In the genomic region with DNA sequence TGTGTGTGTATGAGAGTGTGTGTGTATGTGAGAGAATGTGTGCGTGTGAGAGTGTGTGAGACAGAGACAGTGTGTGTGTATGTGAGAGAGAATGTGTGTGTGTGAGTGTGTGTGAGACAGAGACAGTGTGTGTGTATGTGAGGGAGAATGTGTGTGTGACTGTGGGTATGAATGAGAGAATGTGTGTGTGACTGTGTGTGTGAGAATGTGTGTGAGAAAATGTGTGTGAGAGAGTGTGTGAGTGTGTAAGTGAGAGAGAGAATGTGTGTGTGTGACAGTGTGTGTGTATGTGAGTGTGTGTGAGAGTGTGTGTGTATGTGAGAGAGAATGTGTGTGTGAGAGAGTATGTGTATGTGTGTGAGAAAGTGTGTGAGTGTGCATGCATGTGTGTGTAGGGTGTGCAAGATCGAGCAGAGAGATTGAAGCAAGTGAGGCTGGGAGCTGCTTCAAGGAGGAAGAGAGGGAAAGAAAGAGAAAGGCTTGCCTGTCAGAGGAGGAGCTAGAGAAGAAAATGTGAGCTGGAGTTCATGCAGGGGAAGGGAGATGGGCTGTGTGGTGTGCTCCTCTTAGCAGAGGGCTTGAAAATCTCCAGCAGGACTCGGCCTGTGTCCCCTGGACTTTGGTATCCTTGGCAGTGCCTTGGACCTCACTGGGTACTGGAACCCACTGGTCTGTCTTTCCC, we compare ENCODE assay signal across 1 cellular context.
TF ChIP-seq lines count a peak whose summit lies in the region.

No MANE protein-coding gene starts in this region.

TF ChIP-seq in GM12878, 131 proteins besides CTCF, POLR2A, EP300 and RAD21 (continued from another document):
- no peak for TF ChIP-seq RELB (IDR thresholded peaks at IDR 0.05; ENCODE audit: low read depth)
- no peak for TF ChIP-seq RFX5 (IDR thresholded peaks at IDR 0.05; ENCODE audit: low read depth, low read length)
- TF ChIP-seq, protein P1, sequence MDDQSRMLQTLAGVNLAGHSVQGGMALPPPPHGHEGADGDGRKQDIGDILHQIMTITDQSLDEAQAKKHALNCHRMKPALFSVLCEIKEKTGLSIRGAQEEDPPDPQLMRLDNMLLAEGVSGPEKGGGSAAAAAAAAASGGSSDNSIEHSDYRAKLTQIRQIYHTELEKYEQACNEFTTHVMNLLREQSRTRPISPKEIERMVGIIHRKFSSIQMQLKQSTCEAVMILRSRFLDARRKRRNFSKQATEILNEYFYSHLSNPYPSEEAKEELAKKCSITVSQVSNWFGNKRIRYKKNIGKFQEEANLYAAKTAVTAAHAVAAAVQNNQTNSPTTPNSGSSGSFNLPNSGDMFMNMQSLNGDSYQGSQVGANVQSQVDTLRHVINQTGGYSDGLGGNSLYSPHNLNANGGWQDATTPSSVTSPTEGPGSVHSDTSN (IDR thresholded peaks at IDR 0.05; ENCODE audit: insufficient replicate concordance, low read depth, low read length), result peak; percentile 33
- TF ChIP-seq, protein P2, sequence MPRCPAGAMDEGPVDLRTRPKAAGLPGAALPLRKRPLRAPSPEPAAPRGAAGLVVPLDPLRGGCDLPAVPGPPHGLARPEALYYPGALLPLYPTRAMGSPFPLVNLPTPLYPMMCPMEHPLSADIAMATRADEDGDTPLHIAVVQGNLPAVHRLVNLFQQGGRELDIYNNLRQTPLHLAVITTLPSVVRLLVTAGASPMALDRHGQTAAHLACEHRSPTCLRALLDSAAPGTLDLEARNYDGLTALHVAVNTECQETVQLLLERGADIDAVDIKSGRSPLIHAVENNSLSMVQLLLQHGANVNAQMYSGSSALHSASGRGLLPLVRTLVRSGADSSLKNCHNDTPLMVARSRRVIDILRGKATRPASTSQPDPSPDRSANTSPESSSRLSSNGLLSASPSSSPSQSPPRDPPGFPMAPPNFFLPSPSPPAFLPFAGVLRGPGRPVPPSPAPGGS (IDR thresholded peaks at IDR 0.05; ENCODE audit: borderline replicate concordance, insufficient read depth, low read depth, low read length, poor library complexity, severe bottlenecking), result peak; percentile 66
